Comparison of ENCODE assay signal across 8 cellular contexts in the genomic region with DNA sequence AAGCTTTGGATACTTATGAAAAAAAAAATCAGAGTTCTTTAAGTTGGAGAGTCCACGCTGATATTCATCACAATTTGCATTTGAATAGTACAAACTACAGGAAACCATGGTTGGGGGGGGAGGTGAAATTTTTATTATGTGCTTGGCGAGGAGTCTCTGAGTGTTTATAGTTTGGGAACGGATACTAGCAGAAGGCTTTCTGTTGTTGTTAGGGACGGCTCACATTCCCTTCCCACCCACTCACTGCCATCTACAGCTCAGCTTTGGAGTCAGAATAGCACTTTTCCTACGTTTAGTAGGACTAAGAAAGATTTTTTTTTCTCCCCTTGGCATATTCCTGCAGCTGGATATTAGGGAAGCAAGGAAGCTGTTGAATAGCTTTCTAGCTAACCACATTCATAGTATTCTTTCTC.
DNase-seq lines count a peak whose midpoint lies in the region; ATAC-seq and TF ChIP-seq lines count a peak whose summit lies in the region.

No MANE protein-coding gene starts in this region.

- H3K36me3 Mint-ChIP-seq in CD4-positive, alpha-beta T cell (ENCODE audit: low read depth): no peaks in the 10 kb centered on the region
- H3K36me3 Mint-ChIP-seq in IgD-negative memory B cell: no peaks in the 10 kb centered on the region
- H3K36me3 Mint-ChIP-seq in activated T-helper 17 cell treated with anti-CD3 and anti-CD28 coated beads, Interleukin-2, amount 50 U/mL, for 72 hours (ENCODE audit: low read depth): no peaks in the 10 kb centered on the region

- peak overlapping the region; percentile 70 for H3K27ac Mint-ChIP-seq in CD4-positive, alpha-beta T cell
- peak overlapping the region; percentile 73 to 99 (median 85) for H3K27ac Mint-ChIP-seq in IgD-negative memory B cell
- H3K27ac Mint-ChIP-seq in activated T-helper 17 cell treated with anti-CD3 and anti-CD28 coated beads, Interleukin-2, amount 50 U/mL, for 72 hours: peak overlapping the region; percentile 74

- H3K4me3 ChIP-seq in heart left ventricle (peak overlapping the region in 10 of 12 donors; percentile 13 to 45 (median 32)), psoas muscle (peak overlapping the region; percentile 46)

- H3K4me1 ChIP-seq in heart left ventricle (peaks cover 0 to 47% (median 13%) of the 10 kb centered on the region in 12 donors), psoas muscle (peaks cover 20% of the 10 kb centered on the region)

- intact Hi-C loops in CD4-positive, alpha-beta T cell (cut with DNase I, micrococcal nuclease): loop anchor here (5.0 kb wide), 1 partner anchor 39 kb away; no protein-coding TSS in a partner anchor
- intact Hi-C loops in heart left ventricle (cut with DNase I) (loop anchor here in 3 of 10 donors (2.0 to 10.0 kb wide), 7 partner anchors 39 to 254 kb away; a partner anchor contains a TSS), psoas muscle (cut with DNase I) (loop anchor here in 1 of 2 donors (5.0 kb wide), 1 partner anchor 91 kb away; no protein-coding TSS in a partner anchor)

- H3K27me3 ChIP-seq in CD4-positive, alpha-beta T cell (ENCODE audit: control insufficient read depth, insufficient read depth, low read length): no peaks in the 10 kb centered on the region
- H3K27me3 ChIP-seq in heart left ventricle (no peaks in the 10 kb centered on the region), psoas muscle (ENCODE audit: insufficient read depth in 3 of 3, low read length in 2 of 3) (no peaks in the 10 kb centered on the region)

- DNase-seq in CD4-positive, alpha-beta T cell: no peak
- DNase-seq in heart left ventricle (peak in 3 of 5 donors; percentile 29 to 53 (median 39)), psoas muscle (no peak)
- DNase-seq in activated effector memory CD4-positive, alpha-beta T cell treated with Interleukin-2 at 50 U/mL for 16 hours: no peak

- peak overlapping the region; percentile 72 for H3K4me3 Mint-ChIP-seq in CD4-positive, alpha-beta T cell
- H3K4me3 Mint-ChIP-seq in IgD-negative memory B cell: peak overlapping the region; percentile 68 to 98 (median 84)
- peak overlapping the region; percentile 73 for H3K4me3 Mint-ChIP-seq in activated T-helper 17 cell treated with anti-CD3 and anti-CD28 coated beads, Interleukin-2, amount 50 U/mL, for 72 hours

- no peak for TF ChIP-seq CTCF in CD4-positive, alpha-beta T cell (IDR thresholded peaks at IDR 0.05)
- TF ChIP-seq CTCF in heart left ventricle (IDR thresholded peaks at IDR 0.05) (peak in 3 of 12 donors; percentile 26 to 35 (median 27)), psoas muscle (IDR thresholded peaks at IDR 0.05) (no peak)

- H3K9me3 Mint-ChIP-seq in CD4-positive, alpha-beta T cell: no peaks in the 10 kb centered on the region
- peaks cover 0 to 7% (median 0%) of the 10 kb centered on the region in 3 donors for H3K9me3 Mint-ChIP-seq in IgD-negative memory B cell
- H3K9me3 Mint-ChIP-seq in activated T-helper 17 cell treated with anti-CD3 and anti-CD28 coated beads, Interleukin-2, amount 50 U/mL, for 72 hours: no peaks in the 10 kb centered on the region

- peaks cover 57% of the 10 kb centered on the region for H3K4me1 Mint-ChIP-seq in CD4-positive, alpha-beta T cell (ENCODE audit: low read depth)
- peaks cover 46 to 56% (median 54%) of the 10 kb centered on the region in 3 donors for H3K4me1 Mint-ChIP-seq in IgD-negative memory B cell
- peaks cover 18% of the 10 kb centered on the region for H3K4me1 Mint-ChIP-seq in activated T-helper 17 cell treated with anti-CD3 and anti-CD28 coated beads, Interleukin-2, amount 50 U/mL, for 72 hours

- no peaks in the 10 kb centered on the region for H3K27me3 Mint-ChIP-seq in CD4-positive, alpha-beta T cell
- H3K27me3 Mint-ChIP-seq in IgD-negative memory B cell: no peaks in the 10 kb centered on the region
- H3K27me3 Mint-ChIP-seq in activated T-helper 17 cell treated with anti-CD3 and anti-CD28 coated beads, Interleukin-2, amount 50 U/mL, for 72 hours: no peaks in the 10 kb centered on the region

- 16 to 30% (median 23%) methylated on average over 5 of the region's 5 CpGs for WGBS in heart left ventricle, 4 donors
- WGBS in psoas muscle, 3 donors: 3 to 4% (median 4%) methylated on average over 5 of the region's 5 CpGs

- TF ChIP-seq POLR2A in heart left ventricle (IDR thresholded peaks at IDR 0.05): no peak

- H3K36me3 ChIP-seq in heart left ventricle (no peaks in the 10 kb centered on the region), psoas muscle (ENCODE audit: insufficient read depth in 1 of 2, low read depth in 1 of 2) (no peaks in the 10 kb centered on the region)

- no peak for ATAC-seq in CD4-positive, alpha-beta T cell (ENCODE audit: poor library complexity)
- ATAC-seq in activated T-helper 17 cell treated with anti-CD3 and anti-CD28 coated beads, Interleukin-2, amount 50 U/mL, for 72 hours (replicated peaks): peak; percentile 38
- ATAC-seq in heart left ventricle (peak; percentile 74 to 88 (median 84)), psoas muscle (peak; percentile 52 to 72 (median 58)), GM18909 (IDR thresholded peaks at IDR 0.05; ENCODE audit: poor library complexity, unreplicated experiment) (no peak), HG03108 (IDR thresholded peaks at IDR 0.05; ENCODE audit: unreplicated experiment) (no peak)

- H3K9me3 ChIP-seq in CD4-positive, alpha-beta T cell (ENCODE audit: control insufficient read depth, low read length): no peaks in the 10 kb centered on the region
- H3K9me3 ChIP-seq in heart left ventricle (no peaks in the 10 kb centered on the region), psoas muscle (no peaks in the 10 kb centered on the region)

- H3K27ac ChIP-seq in CD4-positive, alpha-beta T cell (ENCODE audit: low read depth, low read length): no peak overlapping the region
- H3K27ac ChIP-seq in heart left ventricle: peak overlapping the region; percentile 74 to 93 (median 86)
- H3K27ac ChIP-seq in psoas muscle: peak overlapping the region; percentile 66

- POLR2A ChIA-PET in CD4-positive, alpha-beta T cell (lab: Charles Lee): interaction anchor here (1.0 to 1.5 kb wide), 2 partner anchors 12 to 14 kb away, joined by 4 to 6 read pairs; no protein-coding TSS in a partner anchor

- CTCF ChIA-PET in CD4-positive, alpha-beta T cell (lab: Charles Lee): interaction anchor here (1.0 to 1.1 kb wide), 2 partner anchors 14 to 36 kb away, joined by 3 read pairs; no protein-coding TSS in a partner anchor

Comparison
In these comparisons a context has a peak if more than half of its experiments do, and no peak if none do; other contexts are left out.
1. ATAC-seq: peak in activated T-helper 17 cell treated with anti-CD3 and anti-CD28 coated beads, Interleukin-2, amount 50 U/mL, for 72 hours (single experiment), heart left ventricle (4 of 4) and psoas muscle (4 of 4); none in CD4-positive, alpha-beta T cell (single experiment), GM18909 (single experiment) and HG03108 (single experiment).
2. DNase-seq: peak in heart left ventricle (3 of 5); none in CD4-positive, alpha-beta T cell (0 of 10), psoas muscle (0 of 2) and activated effector memory CD4-positive, alpha-beta T cell treated with Interleukin-2 at 50 U/mL for 16 hours (single experiment).
3. Peak in every context shown above with its lines, with median percentiles within 50 percentile points of each other: H3K27ac Mint-ChIP-seq and H3K4me3 Mint-ChIP-seq.